In genomic region chr7:143376396-143376795, GRCh38 we compare ENCODE assay signal across 16 cellular contexts. TPM values are rescaled to one million over a fixed set of nuclear protein-coding genes. Genes with fewer than 3 reads are reported as not detected.
DNase-seq lines count a peak whose midpoint lies in the region; ATAC-seq and TF ChIP-seq lines count a peak whose summit lies in the region.
"Had no signal": no experiment of that assay in that cellular context is flagged by ENCODE, and none has a peak within 500 bp of the region (broad histone marks: within the 10 kb centered on the region; RNA-seq: fewer than 3 reads in every experiment).

No MANE protein-coding gene starts in this region.

- POLR2A ChIA-PET in activated CD4-positive, alpha-beta T cell treated with anti-CD3 and anti-CD28 coated beads, Interleukin-2, amount 10 ng/mL, durations not matched to agents 7 days and 5 days (lab: Charles Lee): no interaction called here

- H3K4me2 ChIP-seq in Karpas-422 (ENCODE audit: low read depth, low read length, poor library complexity, severe bottlenecking): no peak overlapping the region
- H3K4me2 ChIP-seq: hepatocyte had no signal

- H3K27me3 ChIP-seq in endodermal cell (ENCODE audit: control insufficient read depth, insufficient read depth, low read length, poor library complexity, severe bottlenecking) (no peaks in the 10 kb centered on the region), Karpas-422 (ENCODE audit: low read length) (no peaks in the 10 kb centered on the region)
- H3K27me3 ChIP-seq: hepatocyte, right atrium auricular region, tibial artery had no signal

- no peaks in the 10 kb centered on the region for H3K9me2 ChIP-seq in Karpas-422 (replicated peaks; ENCODE audit: insufficient read depth, low read length)

- ATAC-seq in stimulated activated naive CD8-positive, alpha-beta T cell treated with anti-CD3 and anti-CD28 coated beads, Interleukin-15, amount 100 ng/mL, for 72 hours: no peak
- no peak for ATAC-seq in GM21360 (IDR thresholded peaks at IDR 0.05; ENCODE audit: unreplicated experiment)
- ATAC-seq: left cardiac atrium had no signal

- no peak for TF ChIP-seq CTCF in endodermal cell (conservative IDR thresholded peaks at IDR 0.05)

- peaks cover 72% of the 10 kb centered on the region for H3K4me1 Mint-ChIP-seq in activated CD4-positive, alpha-beta T cell treated with anti-CD3 and anti-CD28 coated beads, Interleukin-2, amount 10 ng/mL, durations not matched to agents 7 days and 5 days
- peaks cover 25% of the 10 kb centered on the region for H3K4me1 Mint-ChIP-seq in endodermal cell
- H3K4me1 Mint-ChIP-seq in stimulated activated naive CD8-positive, alpha-beta T cell treated with anti-CD3 and anti-CD28 coated beads, Interleukin-15, amount 100 ng/mL, for 72 hours: peaks cover 78% of the 10 kb centered on the region

- H3K27me3 Mint-ChIP-seq in activated CD4-positive, alpha-beta T cell treated with anti-CD3 and anti-CD28 coated beads, Interleukin-2, amount 10 ng/mL, durations not matched to agents 7 days and 5 days: no peaks in the 10 kb centered on the region
- no peaks in the 10 kb centered on the region for H3K27me3 Mint-ChIP-seq in endodermal cell (ENCODE audit: insufficient read depth)
- no peaks in the 10 kb centered on the region for H3K27me3 Mint-ChIP-seq in stimulated activated naive CD8-positive, alpha-beta T cell treated with anti-CD3 and anti-CD28 coated beads, Interleukin-15, amount 100 ng/mL, for 72 hours

- H4K20me1 ChIP-seq in Karpas-422 (ENCODE audit: insufficient read depth, low read depth, low read length): no peaks in the 10 kb centered on the region

- 88 to 89% methylated on average over 3 to 5 of the region's 5 CpGs for WGBS in endodermal cell (ENCODE audit: insufficient coverage in 1 of 2, insufficient read length in 1 of 2), 2 experiments

- H3K36me3 ChIP-seq in endodermal cell (ENCODE audit: control insufficient read depth, insufficient read depth, low read length) (no peaks in the 10 kb centered on the region), Karpas-422 (ENCODE audit: insufficient read depth, low read length) (no peaks in the 10 kb centered on the region)
- H3K36me3 ChIP-seq: right atrium auricular region had no signal

- H3K36me3 Mint-ChIP-seq in activated CD4-positive, alpha-beta T cell treated with anti-CD3 and anti-CD28 coated beads, Interleukin-2, amount 10 ng/mL, durations not matched to agents 7 days and 5 days (ENCODE audit: low read depth): no peaks in the 10 kb centered on the region
- H3K36me3 Mint-ChIP-seq in endodermal cell (ENCODE audit: low read depth): no peaks in the 10 kb centered on the region

- no peaks in the 10 kb centered on the region for H3K9me3 ChIP-seq in endodermal cell (ENCODE audit: control insufficient read depth, low read length)
- no peaks in the 10 kb centered on the region for H3K9me3 ChIP-seq in Karpas-422 (ENCODE audit: low read length)
- H3K9me3 ChIP-seq: right atrium auricular region, tibial artery had no signal

- CTCF ChIA-PET in activated CD4-positive, alpha-beta T cell treated with anti-CD3 and anti-CD28 coated beads, Interleukin-2, amount 10 ng/mL, durations not matched to agents 7 days and 5 days (lab: Charles Lee): interaction anchor here (1.7 to 2.4 kb wide), 4 partner anchors 10 to 136 kb away, joined by 6 to 11 read pairs (median 7); no protein-coding TSS in a partner anchor

- no peak for DNase-seq in activated CD4-positive, alpha-beta T cell treated with anti-CD3 and anti-CD28 coated beads, Interleukin-2, amount 10 ng/mL, durations not matched to agents 7 days and 5 days
- no peak for DNase-seq in activated CD4-positive, alpha-beta T cell treated with anti-CD3 and anti-CD28 coated beads, Interleukin-2, amount 50 U/mL, for 4 hours
- DNase-seq in SKM-1 treated with dmso at 0.1 percent for 144 hours (lab: John Stamatoyannopoulos, UW; ENCODE audit: unreplicated experiment) (peak; percentile 41), endodermal cell (peak; percentile 56), NCI-H1092 (lab: John Stamatoyannopoulos, UW) (no peak), Karpas-422 (no peak)
- no peak for DNase-seq in stimulated activated naive CD8-positive, alpha-beta T cell treated with anti-CD3 and anti-CD28 coated beads, Interleukin-15, amount 100 ng/mL, for 72 hours
- DNase-seq: left cardiac atrium, NCI-H2081, NCI-H69 had no signal

- H3K4me3 Mint-ChIP-seq in activated CD4-positive, alpha-beta T cell treated with anti-CD3 and anti-CD28 coated beads, Interleukin-2, amount 10 ng/mL, durations not matched to agents 7 days and 5 days: no peak overlapping the region
- H3K4me3 Mint-ChIP-seq in endodermal cell: no peak overlapping the region
- peak overlapping the region; percentile 36 to 61 for H3K4me3 Mint-ChIP-seq in stimulated activated naive CD8-positive, alpha-beta T cell treated with anti-CD3 and anti-CD28 coated beads, Interleukin-15, amount 100 ng/mL, for 72 hours

- no peak overlapping the region for H3K9ac ChIP-seq in endodermal cell (ENCODE audit: extremely low read depth, low read length, poor library complexity, severe bottlenecking)
- no peak overlapping the region for H3K9ac ChIP-seq in Karpas-422 (ENCODE audit: low read length)

- H3K4me3 ChIP-seq in endodermal cell (ENCODE audit: low read length): no peak overlapping the region
- H3K4me3 ChIP-seq in Karpas-422 (ENCODE audit: low read length): no peak overlapping the region
- H3K4me3 ChIP-seq: hepatocyte, right atrium auricular region, tibial artery had no signal

- peak overlapping the region; percentile 54 for H3K27ac Mint-ChIP-seq in activated CD4-positive, alpha-beta T cell treated with anti-CD3 and anti-CD28 coated beads, Interleukin-2, amount 10 ng/mL, durations not matched to agents 7 days and 5 days
- H3K27ac Mint-ChIP-seq in endodermal cell: no peak overlapping the region
- peak overlapping the region; percentile 76 to 95 for H3K27ac Mint-ChIP-seq in stimulated activated naive CD8-positive, alpha-beta T cell treated with anti-CD3 and anti-CD28 coated beads, Interleukin-15, amount 100 ng/mL, for 72 hours

- no peak overlapping the region for H2AFZ ChIP-seq in Karpas-422 (ENCODE audit: low read length)
- H2AFZ ChIP-seq: hepatocyte had no signal

- H3K4me1 ChIP-seq in endodermal cell (ENCODE audit: control insufficient read depth, insufficient read depth, low read length) (no peaks in the 10 kb centered on the region), Karpas-422 (ENCODE audit: low read length) (peaks cover 20% of the 10 kb centered on the region)

- no peak overlapping the region for H3K27ac ChIP-seq in endodermal cell (ENCODE audit: low read depth, low read length)
- H3K27ac ChIP-seq in Karpas-422 (ENCODE audit: low read length): no peak overlapping the region
- H3K27ac ChIP-seq: hepatocyte, right atrium auricular region, tibial artery had no signal

- H3K9me3 Mint-ChIP-seq in activated CD4-positive, alpha-beta T cell treated with anti-CD3 and anti-CD28 coated beads, Interleukin-2, amount 10 ng/mL, durations not matched to agents 7 days and 5 days: no peaks in the 10 kb centered on the region
- H3K9me3 Mint-ChIP-seq in endodermal cell: no peaks in the 10 kb centered on the region
- H3K9me3 Mint-ChIP-seq in stimulated activated naive CD8-positive, alpha-beta T cell treated with anti-CD3 and anti-CD28 coated beads, Interleukin-15, amount 100 ng/mL, for 72 hours: peaks cover 0 to 4% of the 10 kb centered on the region in 2 donors
- H3K9me3 Mint-ChIP-seq: activated T-helper 2 cell treated with anti-CD3 and anti-CD28 coated beads, Interferon-gamma antibody, Interleukin-2, Interleukin-4, amounts not matched to agents 10 μg/mL and 5 μg/mL and 100 μg/mL, durations not matched to agents 14 hours and 24 hours and 36 hours had no signal

- no peaks in the 10 kb centered on the region for H3K79me2 ChIP-seq in Karpas-422 (ENCODE audit: low read length)

RNA-seq across cellular contexts. Expression of gene ZYX, which starts 4.7 kb away (rescaled TPM):
- 100 to 1,000 TPM; 189 TPM for total RNA-seq in activated CD4-positive, alpha-beta T cell treated with anti-CD3 and anti-CD28 coated beads, Interleukin-2, amount 10 ng/mL, durations not matched to agents 7 days and 5 days
- total RNA-seq in endodermal cell: 100 to 1,000 TPM; 127 to 161 TPM
- polyA plus RNA-seq in endodermal cell (2013, experiment 1 of 2): 116 TPM
- polyA plus RNA-seq in endodermal cell (2013, experiment 2 of 2): 102 TPM
- 9.2 and 12.0 TPM in 2 replicates for total RNA-seq in Karpas-422 (2014; rRNA removed; shearing (Covaris generic); ENCODE audit: low replicate concordance)

RNA-seq across cellular contexts. Expression of gene FAM131B, which starts 13.9 kb away (rescaled TPM):
- total RNA-seq in activated CD4-positive, alpha-beta T cell treated with anti-CD3 and anti-CD28 coated beads, Interleukin-2, amount 10 ng/mL, durations not matched to agents 7 days and 5 days: under 1 TPM; 0.29 to 0.30 TPM
- 1 to 10 TPM; 1.9 to 3.6 TPM for total RNA-seq in endodermal cell
- polyA plus RNA-seq in endodermal cell (2013, experiment 1 of 2): 26.5 TPM
- polyA plus RNA-seq in endodermal cell (2013, experiment 2 of 2): 21.7 TPM
- total RNA-seq in Karpas-422 (2014; rRNA removed; shearing (Covaris generic); ENCODE audit: low replicate concordance): 0.11 TPM in 1 of 2 replicates, not detected in the other

RNA-seq across cellular contexts. Expression of gene EPHA1, which starts 32.3 kb away (rescaled TPM):
- 10 to 100 TPM; 10.0 to 11.4 TPM for total RNA-seq in activated CD4-positive, alpha-beta T cell treated with anti-CD3 and anti-CD28 coated beads, Interleukin-2, amount 10 ng/mL, durations not matched to agents 7 days and 5 days
- 100 to 1,000 TPM in 1 of 2 donors, 10 to 100 TPM in 1; 70.0 to 103 TPM for total RNA-seq in endodermal cell
- polyA plus RNA-seq in endodermal cell (2013, experiment 1 of 2): 8.4 TPM
- polyA plus RNA-seq in endodermal cell (2013, experiment 2 of 2): 5.8 TPM
- total RNA-seq in Karpas-422 (2014; rRNA removed; shearing (Covaris generic); ENCODE audit: low replicate concordance): not detected in 2 replicates
- total RNA-seq: dermis microvascular lymphatic vessel endothelial cell had no signal

Comparison
In these comparisons a context has a peak if more than half of its experiments do, and no peak if none do; other contexts are left out.
1. DNase-seq: peak in SKM-1 treated with dmso at 0.1 percent for 144 hours (single experiment) and endodermal cell (single experiment); none in activated CD4-positive, alpha-beta T cell treated with anti-CD3 and anti-CD28 coated beads, Interleukin-2, amount 10 ng/mL, durations not matched to agents 7 days and 5 days (single experiment), activated CD4-positive, alpha-beta T cell treated with anti-CD3 and anti-CD28 coated beads, Interleukin-2, amount 50 U/mL, for 4 hours (0 of 2), stimulated activated naive CD8-positive, alpha-beta T cell treated with anti-CD3 and anti-CD28 coated beads, Interleukin-15, amount 100 ng/mL, for 72 hours (0 of 2), NCI-H1092 (single experiment) and Karpas-422 (single experiment).
2. H3K4me3 Mint-ChIP-seq: peak in stimulated activated naive CD8-positive, alpha-beta T cell treated with anti-CD3 and anti-CD28 coated beads, Interleukin-15, amount 100 ng/mL, for 72 hours (2 of 2); none in activated CD4-positive, alpha-beta T cell treated with anti-CD3 and anti-CD28 coated beads, Interleukin-2, amount 10 ng/mL, durations not matched to agents 7 days and 5 days (single experiment) and endodermal cell (single experiment).
3. RNA of gene EPHA1, which starts 32.3 kb away (total RNA-seq): 70.0 to 103 TPM in endodermal cell and 10.0 to 11.4 TPM in activated CD4-positive, alpha-beta T cell treated with anti-CD3 and anti-CD28 coated beads, Interleukin-2, amount 10 ng/mL, durations not matched to agents 7 days and 5 days; not detected in Karpas-422; every median in the first group is over 10 times any median in the second.